ENCODE assay signal across 4 cellular contexts in genomic region chr1:248547383-248547782, GRCh38. TPM values are rescaled to one million over a fixed set of nuclear protein-coding genes. Genes with fewer than 3 reads are reported as not detected.
"Had no signal": no experiment of that assay in that cellular context is flagged by ENCODE, and none has a peak within 500 bp of the region (broad histone marks: within the 10 kb centered on the region; RNA-seq: fewer than 3 reads in every experiment).

No MANE protein-coding gene starts in this region.

RNA-seq across cellular contexts. Expression of gene OR2T29, which starts 15.2 kb away (rescaled TPM):
- total RNA-seq: LHCN-M2, M059J, MCF 10A, NCI-H460 had no signal

RNA-seq across cellular contexts. Expression of gene OR2T34, which starts 27.2 kb away (rescaled TPM):
- total RNA-seq: LHCN-M2, M059J, MCF 10A, NCI-H460 had no signal

RNA-seq across cellular contexts. Expression of gene OR2G6, which starts 39.5 kb away (rescaled TPM):
- total RNA-seq: LHCN-M2, M059J, MCF 10A, NCI-H460 had no signal

RNA-seq across cellular contexts. Expression of gene OR2T10, which starts 50.1 kb away (rescaled TPM):
- total RNA-seq: LHCN-M2, M059J, MCF 10A, NCI-H460 had no signal

RNA-seq across cellular contexts. Expression of gene OR2T5, which starts 59.0 kb away (rescaled TPM):
- total RNA-seq: LHCN-M2, M059J, MCF 10A, NCI-H460 had no signal
